In genomic region chr14:94026886-94027469, GRCh38 we compare ENCODE assay signal across 1 cellular context.
TF ChIP-seq lines count a peak whose summit lies in the region.

No MANE protein-coding gene starts in this region.

TF ChIP-seq in GM12878, 131 proteins besides CTCF, POLR2A, EP300 and RAD21:
- TF ChIP-seq HDGF (IDR thresholded peaks at IDR 0.05), result no peak
- no peak for TF ChIP-seq NFXL1 (IDR thresholded peaks at IDR 0.05; ENCODE audit: borderline replicate concordance)
- no peak for TF ChIP-seq CEBPB (IDR thresholded peaks at IDR 0.05; ENCODE audit: borderline replicate concordance in 1 of 2, low read depth in 2 of 2, low read length in 2 of 2)
- TF ChIP-seq TCF7 (IDR thresholded peaks at IDR 0.05; ENCODE audit: borderline replicate concordance), result no peak
- TF ChIP-seq MYC (IDR thresholded peaks at IDR 0.05; ENCODE audit: insufficient read depth, insufficient read length, insufficient replicate concordance, low read length, severe bottlenecking), result no peak
- TF ChIP-seq POLR2AphosphoS2 (IDR thresholded peaks at IDR 0.05; ENCODE audit: low read depth, low read length), result no peak
- no peak for TF ChIP-seq ZSCAN29 (IDR thresholded peaks at IDR 0.05)
- no peak for TF ChIP-seq MXI1 (IDR thresholded peaks at IDR 0.05; ENCODE audit: low read depth, low read length)
- no peak for TF ChIP-seq TAF1 (IDR thresholded peaks at IDR 0.05; ENCODE audit: borderline replicate concordance, low read depth, low read length)
- no peak for TF ChIP-seq SUPT20H (IDR thresholded peaks at IDR 0.05; ENCODE audit: borderline replicate concordance, control insufficient read depth, low read depth, low read length)
- no peak for TF ChIP-seq MEF2B (IDR thresholded peaks at IDR 0.05; ENCODE audit: partially characterized antibody, poor library complexity, severe bottlenecking)
- TF ChIP-seq YBX1 (IDR thresholded peaks at IDR 0.05), result no peak
- no peak for TF ChIP-seq FOXK2 (IDR thresholded peaks at IDR 0.05)
